20 cellular contexts compared by ENCODE assay signal in genomic region chr15:95249524-95249923, GRCh38.
"Had no signal": no experiment of that assay in that cellular context is flagged by ENCODE, and none has a peak within 500 bp of the region (broad histone marks: within the 10 kb centered on the region; RNA-seq: fewer than 3 reads in every experiment).

No MANE protein-coding gene starts in this region.

- H3K4me1 ChIP-seq: colonic mucosa, gastrocnemius medialis had no signal

- DNase-seq: cerebellar nuclear complex; colonic mucosa; dermis blood vessel endothelial cell; endodermal cell; erythroblast; gastrocnemius medialis; glutamatergic neuron; immature natural killer cell; kidney; left cardiac atrium; naive thymus-derived CD8-positive, alpha-beta T cell; posterior cingulate gyrus; small intestine; stimulated activated CD4-positive, alpha-beta T cell treated with anti-CD3 and anti-CD28 coated beads, Interleukin-12 subunit alpha, Interleukin-12 subunit beta, amount 100 ng/mL, for 4 hours; stimulated activated naive CD4-positive, alpha-beta T cell; stomach; substantia nigra had no signal

- H3K27ac ChIP-seq: colonic mucosa, gastrocnemius medialis, neutrophil had no signal

- H3K4me3 ChIP-seq: colonic mucosa, stomach had no signal

- FAIRE-seq: endothelial cell of umbilical vein, kidney, small intestine, urothelium cell line had no signal

- ATAC-seq: gastrocnemius medialis; left cardiac atrium; naive thymus-derived CD8-positive, alpha-beta T cell had no signal

- H3K36me3 ChIP-seq: colonic mucosa, gastrocnemius medialis, neutrophil, stomach had no signal

- H3K27me3 ChIP-seq: colonic mucosa, gastrocnemius medialis, neutrophil, stomach had no signal

- H3K9me3 ChIP-seq: colonic mucosa, gastrocnemius medialis, neutrophil, stomach had no signal
